10 cellular contexts compared by ENCODE assay signal in genomic region chr14:90795744-90796143, GRCh38. TPM values are rescaled to one million over a fixed set of nuclear protein-coding genes. Genes with fewer than 3 reads are reported as not detected.
DNase-seq lines count a peak whose midpoint lies in the region; ATAC-seq and TF ChIP-seq lines count a peak whose summit lies in the region.
"Had no signal": no experiment of that assay in that cellular context is flagged by ENCODE, and none has a peak within 500 bp of the region (broad histone marks: within the 10 kb centered on the region; RNA-seq: fewer than 3 reads in every experiment).

No MANE protein-coding gene starts in this region.

- no peak overlapping the region for H2BK5ac ChIP-seq in mesenchymal stem cell (ENCODE audit: low read depth, low read length, poor library complexity, severe bottlenecking)

- no peaks in the 10 kb centered on the region for H3K27me3 ChIP-seq in Loucy (ENCODE audit: insufficient read depth, low read length, poor library complexity, severe bottlenecking)
- no peaks in the 10 kb centered on the region for H3K27me3 ChIP-seq in mesenchymal stem cell (ENCODE audit: control insufficient read depth in 1 of 2, insufficient read depth in 1 of 2, low read length in 2 of 2)
- H3K27me3 ChIP-seq: ascending aorta had no signal

- H3K4me1 Mint-ChIP-seq in dendritic cell treated with granulocyte-macrophage colony-stimulating factor and Interleukin-4, amounts not matched to agents 40 ng/mL and 50 ng/mL, for 4 days (ENCODE audit: low read depth), result peaks cover 66% of the 10 kb centered on the region
- peaks cover 0 to 5% (median 2%) of the 10 kb centered on the region in 3 donors for H3K4me1 Mint-ChIP-seq in T-cell

- peak overlapping the region; percentile 29 for H2BK120ac ChIP-seq in mesenchymal stem cell (ENCODE audit: low read depth, low read length)

- no peak overlapping the region for H3K4me3 Mint-ChIP-seq in dendritic cell treated with granulocyte-macrophage colony-stimulating factor and Interleukin-4, amounts not matched to agents 40 ng/mL and 50 ng/mL, for 4 days
- H3K4me3 Mint-ChIP-seq in T-cell, result no peak overlapping the region

- no peak for TF ChIP-seq CTCF in Loucy (conservative IDR thresholded peaks at IDR 0.05; ENCODE audit: low read length)

- H3K14ac ChIP-seq in mesenchymal stem cell (ENCODE audit: low read length in 2 of 2), result no peak overlapping the region

- H3K27ac Mint-ChIP-seq in dendritic cell treated with granulocyte-macrophage colony-stimulating factor and Interleukin-4, amounts not matched to agents 40 ng/mL and 50 ng/mL, for 4 days, result peak overlapping the region; percentile 95
- H3K27ac Mint-ChIP-seq in T-cell, result no peak overlapping the region

- H2BK15ac ChIP-seq in mesenchymal stem cell (ENCODE audit: low read depth, poor library complexity, severe bottlenecking), result no peak overlapping the region

- H3K4ac ChIP-seq in mesenchymal stem cell (ENCODE audit: low read depth in 1 of 2, low read length in 2 of 2), result peak overlapping the region; percentile 59 to 78

- no peaks in the 10 kb centered on the region for H3K9me3 Mint-ChIP-seq in dendritic cell treated with granulocyte-macrophage colony-stimulating factor and Interleukin-4, amounts not matched to agents 40 ng/mL and 50 ng/mL, for 4 days
- no peaks in the 10 kb centered on the region for H3K9me3 Mint-ChIP-seq in T-cell

- H3K79me1 ChIP-seq in mesenchymal stem cell (replicated peaks; ENCODE audit: low read length, poor library complexity, severe bottlenecking), result peaks cover 38% of the 10 kb centered on the region

- H3F3A ChIP-seq in Loucy (ENCODE audit: low read depth), result no peaks in the 10 kb centered on the region

- H2AK5ac ChIP-seq in mesenchymal stem cell (ENCODE audit: low read length, severe bottlenecking), result no peak overlapping the region

- ATAC-seq in GM21515 (IDR thresholded peaks at IDR 0.05; ENCODE audit: unreplicated experiment), result no peak
- no peak for ATAC-seq in T-cell (replicated peaks in 1 of 4)
- no peak for ATAC-seq in HG02840 (IDR thresholded peaks at IDR 0.05; ENCODE audit: low FRiP score, unreplicated experiment)

- intact Hi-C loops in dendritic cell treated with granulocyte-macrophage colony-stimulating factor and Interleukin-4, amounts not matched to agents 40 ng/mL and 50 ng/mL, for 4 days (cut with micrococcal nuclease), result no loop called here

- H3K4me1 ChIP-seq in Loucy (ENCODE audit: insufficient read depth, low read length, poor library complexity, severe bottlenecking), result peaks cover 25% of the 10 kb centered on the region
- H3K4me1 ChIP-seq in mesenchymal stem cell (ENCODE audit: control insufficient read depth, insufficient read depth, low read depth, low read length), result peaks cover 16% of the 10 kb centered on the region
- H3K4me1 ChIP-seq: ascending aorta had no signal

- POLR2A ChIA-PET in T-cell (lab: Charles Lee), result no interaction called here

- H3K79me2 ChIP-seq in Loucy (ENCODE audit: insufficient read depth, low read length), result peaks cover 58% of the 10 kb centered on the region

- DNase-seq in AG08396 (ENCODE audit: low spot score) (peak; percentile 73), mesenchymal stem cell (peak; percentile 94), T-cell (no peak), NCI-H446 (lab: John Stamatoyannopoulos, UW) (no peak)
- DNase-seq: activated CD4-positive, alpha-beta T cell treated with anti-CD3 and anti-CD28 coated beads, Interleukin-2, amount 50 U/mL, for 48 hours had no signal

- no peaks in the 10 kb centered on the region for H3K9me2 ChIP-seq in Loucy (replicated peaks; ENCODE audit: low read depth, low read length)

- no peaks in the 10 kb centered on the region for H3K27me3 Mint-ChIP-seq in dendritic cell treated with granulocyte-macrophage colony-stimulating factor and Interleukin-4, amounts not matched to agents 40 ng/mL and 50 ng/mL, for 4 days
- no peaks in the 10 kb centered on the region for H3K27me3 Mint-ChIP-seq in T-cell

- H3K18ac ChIP-seq in mesenchymal stem cell (ENCODE audit: low read depth in 1 of 2, low read length in 2 of 2), result peak overlapping the region; percentile 16 to 41

- H4K8ac ChIP-seq in mesenchymal stem cell (ENCODE audit: low read length), result no peak overlapping the region

- H2BK12ac ChIP-seq in mesenchymal stem cell (ENCODE audit: low read length in 2 of 2), result peak overlapping the region in 1 of 2 experiments; percentile 32

- CTCF ChIA-PET in T-cell (lab: Charles Lee), result no interaction called here

- no peak overlapping the region for H3K4me2 ChIP-seq in Loucy (ENCODE audit: low read depth, low read length, poor library complexity, severe bottlenecking)
- no peak overlapping the region for H3K4me2 ChIP-seq in mesenchymal stem cell (ENCODE audit: low read length, poor library complexity, severe bottlenecking)

- H4K91ac ChIP-seq in mesenchymal stem cell (ENCODE audit: low read length), result no peak overlapping the region

- H3K9ac ChIP-seq in Loucy (ENCODE audit: low read depth, low read length, poor library complexity, severe bottlenecking), result peak overlapping the region; percentile 33
- peak overlapping the region; percentile 65 for H3K9ac ChIP-seq in mesenchymal stem cell (ENCODE audit: low read length)

- 23% methylated on average over 8 of the region's 8 CpGs for WGBS in mesenchymal stem cell

- no peaks in the 10 kb centered on the region for H3K36me3 ChIP-seq in Loucy (ENCODE audit: insufficient read depth, low read length)
- no peaks in the 10 kb centered on the region for H3K36me3 ChIP-seq in mesenchymal stem cell (ENCODE audit: control insufficient read depth in 1 of 2, insufficient read depth in 2 of 2, low read depth in 1 of 2, low read length in 2 of 2)
- H3K36me3 ChIP-seq: ascending aorta had no signal

- H3K36me3 Mint-ChIP-seq in dendritic cell treated with granulocyte-macrophage colony-stimulating factor and Interleukin-4, amounts not matched to agents 40 ng/mL and 50 ng/mL, for 4 days (ENCODE audit: low read depth), result no peaks in the 10 kb centered on the region
- H3K36me3 Mint-ChIP-seq in T-cell, result no peaks in the 10 kb centered on the region

- H3K9me3 ChIP-seq in Loucy (ENCODE audit: insufficient read depth, low read depth, low read length) (no peaks in the 10 kb centered on the region), mesenchymal stem cell (ENCODE audit: control insufficient read depth, low read length) (no peaks in the 10 kb centered on the region)
- H3K9me3 ChIP-seq: ascending aorta had no signal

- H3K4me3 ChIP-seq in Loucy (ENCODE audit: low read length, poor library complexity, severe bottlenecking) (no peak overlapping the region), mesenchymal stem cell (ENCODE audit: insufficient read depth in 1 of 2, low read depth in 1 of 2, low read length in 2 of 2) (no peak overlapping the region)
- H3K4me3 ChIP-seq: ascending aorta had no signal

- no peak overlapping the region for H3K27ac ChIP-seq in mesenchymal stem cell (ENCODE audit: low read length, poor library complexity, severe bottlenecking)
- H3K27ac ChIP-seq: ascending aorta had no signal

- no peak overlapping the region for H3K23ac ChIP-seq in mesenchymal stem cell (ENCODE audit: low read length in 2 of 2)

- H2AFZ ChIP-seq in Loucy (ENCODE audit: low read length) (no peak overlapping the region), mesenchymal stem cell (ENCODE audit: low read depth, low read length) (no peak overlapping the region)

- H4K20me1 ChIP-seq in Loucy (ENCODE audit: insufficient read depth, low read length, poor library complexity, severe bottlenecking), result no peaks in the 10 kb centered on the region

RNA-seq across cellular contexts. Expression of gene TTC7B, which starts 20.5 kb away (rescaled TPM):
- 28.7 TPM for polyA plus RNA-seq in mesenchymal stem cell (2013, experiment 1 of 2)
- polyA plus RNA-seq in mesenchymal stem cell (2013, experiment 2 of 2), result 28.3 TPM
- total RNA-seq in T-cell, result 1 to 10 TPM; 1.5 to 2.6 (median 1.7) TPM

Comparison
In these comparisons a context has a peak if more than half of its experiments do, and no peak if none do; other contexts are left out.
1. DNase-seq: peak in AG08396 (single experiment) and mesenchymal stem cell (single experiment); none in T-cell (0 of 34) and NCI-H446 (0 of 2).